Comparison of ENCODE assay signal across 16 cellular contexts in genomic region chr7:139092090-139092796, GRCh38. TPM values are rescaled to one million over a fixed set of nuclear protein-coding genes. Genes with fewer than 3 reads are reported as not detected.
DNase-seq lines count a peak whose midpoint lies in the region; ATAC-seq, FAIRE-seq and TF ChIP-seq lines count a peak whose summit lies in the region.
"Had no signal": no experiment of that assay in that cellular context is flagged by ENCODE, and none has a peak within 500 bp of the region (broad histone marks: within the 10 kb centered on the region; RNA-seq: fewer than 3 reads in every experiment).

No MANE protein-coding gene starts in this region.

- H2BK120ac ChIP-seq in neuronal stem cell (ENCODE audit: low read depth, low read length): no peak overlapping the region

- peak; percentile 26 to 61 for DNase-seq in Caco-2
- DNase-seq in amniotic epithelial cell (ENCODE audit: low read depth): peak; percentile 10
- DNase-seq in neuronal stem cell (ENCODE audit: low spot score): no peak
- DNase-seq in HepG2 (ENCODE audit: low spot score): no peak
- no peak for DNase-seq in GM10266 (ENCODE audit: extremely low spot score)
- no peak for DNase-seq in AML-193 (lab: John Stamatoyannopoulos, UW)
- DNase-seq: anterior cingulate cortex; cortex of kidney; left colon; NCI-H187; NCI-H69; stimulated activated CD4-positive, alpha-beta T cell treated with anti-CD3 and anti-CD28 coated beads, Interleukin-2, amount 100 ng/mL, for 24 hours had no signal

- no peak overlapping the region for H2BK12ac ChIP-seq in neuronal stem cell (ENCODE audit: low read length)

- H3K27me3 ChIP-seq in Caco-2 (replicated peaks; ENCODE audit: control insufficient read depth, insufficient read depth, low read length) (no peaks in the 10 kb centered on the region), HUES64 (ENCODE audit: insufficient read depth, low read length) (no peaks in the 10 kb centered on the region), neuronal stem cell (ENCODE audit: control insufficient read depth in 3 of 3, insufficient read depth in 3 of 3, low read depth in 1 of 3, low read length in 3 of 3) (no peaks in the 10 kb centered on the region), HepG2 (ENCODE audit: control insufficient read depth in 1 of 2, insufficient read depth in 2 of 2, low read length in 2 of 2) (no peaks in the 10 kb centered on the region)
- H3K27me3 ChIP-seq: esophagus muscularis mucosa, right atrium auricular region had no signal

- POLR2A ChIA-PET in Caco-2 (lab: Charles Lee): no interaction called here
- POLR2A ChIA-PET in HepG2 (lab: Yijun Ruan, JAX): no interaction called here

- H3K27ac Mint-ChIP-seq in Caco-2 (ENCODE audit: unreplicated experiment): peak overlapping the region; percentile 84

- ATAC-seq in HepG2: no peak
- ATAC-seq: HCT116, left colon had no signal

- FAIRE-seq in HepG2 (lab: Jason Lieb, UNC): no peak

- H2AFZ ChIP-seq in neuronal stem cell (ENCODE audit: low read length) (no peak overlapping the region), HepG2 (ENCODE audit: low read length) (no peak overlapping the region)

- no peaks in the 10 kb centered on the region for H3K79me1 ChIP-seq in neuronal stem cell (ENCODE audit: low read depth, low read length)

- TF ChIP-seq CTCF in Caco-2 (IDR thresholded peaks at IDR 0.05; ENCODE audit: insufficient read depth in 1 of 2, low read depth in 1 of 2, low read length in 1 of 2, severe bottlenecking in 1 of 2, unreplicated experiment in 1 of 2): no peak
- TF ChIP-seq CTCF in HepG2 (CRISPR knock-in tag; IDR thresholded peaks at IDR 0.05): no peak
- no peak for TF ChIP-seq CTCF in GM10266 (IDR thresholded peaks at IDR 0.05; ENCODE audit: control insufficient read depth, insufficient read depth, low read depth, missing control alignments)

- no peak overlapping the region for H3K4ac ChIP-seq in neuronal stem cell (ENCODE audit: low read length)

- no peaks in the 10 kb centered on the region for H3K27me3 Mint-ChIP-seq in Caco-2 (ENCODE audit: insufficient read depth, unreplicated experiment)

- WGBS in HUES64: 73% methylated on average over 9 of the region's 9 CpGs
- no CpG with 5 or more reads among the region's 9 CpGs for WGBS in neuronal stem cell (ENCODE audit: extremely low coverage in 2 of 2, insufficient read length in 2 of 2, insufficient replicate concordance in 1 of 2), 2 donors
- 96% methylated on average over 9 of the region's 9 CpGs for WGBS in HepG2 (ENCODE audit: low lambda C conversion rate)

- peak overlapping the region; percentile 55 for H2BK5ac ChIP-seq in neuronal stem cell (ENCODE audit: low read length)

- BruUV-seq in Caco-2 (replicated peaks; lab: Mats Ljungman, UMichigan) (no TSS peak), HepG2 (replicated peaks; lab: Mats Ljungman, UMichigan) (no TSS peak)

- intact Hi-C loops in Caco-2 (cut with micrococcal nuclease; ENCODE audit: unreplicated experiment): loop anchor here (5.0 kb wide), 1 partner anchor 250 kb away; the partner anchor contains the start of gene FMC1
- intact Hi-C loops in HepG2 (cut with micrococcal nuclease; ENCODE audit: unreplicated experiment): no loop called here

- H3K4me3 ChIP-seq in Caco-2 (ENCODE audit: low read depth, low read length) (no peak overlapping the region), HUES64 (ENCODE audit: low read length) (no peak overlapping the region), neuronal stem cell (ENCODE audit: low read length in 2 of 2) (no peak overlapping the region), HepG2 (replicated peaks in 1 of 3; ENCODE audit: insufficient read depth in 1 of 3, low read depth in 2 of 3, low read length in 3 of 3) (no peak overlapping the region)
- H3K4me3 ChIP-seq: esophagus muscularis mucosa, right atrium auricular region had no signal

- TF ChIP-seq EP300 in HepG2 (IDR thresholded peaks at IDR 0.05; ENCODE audit: low read depth in 2 of 2, low read length in 2 of 2): no peak
- no peak for TF ChIP-seq EP300 in HepG2 (CRISPR knock-in tag; IDR thresholded peaks at IDR 0.05; ENCODE audit: borderline replicate concordance)

- peaks cover 4% of the 10 kb centered on the region for H3K9me3 Mint-ChIP-seq in Caco-2 (ENCODE audit: unreplicated experiment)

- H4K91ac ChIP-seq in neuronal stem cell (ENCODE audit: low read depth, low read length, poor library complexity): no peak overlapping the region

- no peak overlapping the region for H2BK15ac ChIP-seq in neuronal stem cell (ENCODE audit: low read length)

- in situ Hi-C loops in HepG2 (cut with HindIII; ENCODE audit: extremely low pct_ligation_motif_present, low pct_unique_long_range_greater_than_20kb): no loop called here

- peak overlapping the region; percentile 29 for H3K4me3 Mint-ChIP-seq in Caco-2 (ENCODE audit: unreplicated experiment)

- H3K14ac ChIP-seq in neuronal stem cell (ENCODE audit: low read length): no peak overlapping the region

- H3K18ac ChIP-seq in neuronal stem cell (ENCODE audit: low read length): no peak overlapping the region

- no peaks in the 10 kb centered on the region for H3K9me3 ChIP-seq in Caco-2
- H3K9me3 ChIP-seq in HUES64 (ENCODE audit: insufficient read depth, low read depth, low read length): no peaks in the 10 kb centered on the region
- peaks cover 0 to 11% of the 10 kb centered on the region in 2 donors for H3K9me3 ChIP-seq in neuronal stem cell (replicated peaks in 1 of 2; ENCODE audit: control insufficient read depth in 2 of 2, insufficient read depth in 1 of 2, low read depth in 1 of 2, low read length in 2 of 2)
- no peaks in the 10 kb centered on the region for H3K9me3 ChIP-seq in HepG2 (ENCODE audit: low read length)
- H3K9me3 ChIP-seq: esophagus muscularis mucosa, right atrium auricular region had no signal

- H3K36me3 Mint-ChIP-seq in Caco-2 (ENCODE audit: insufficient read depth, unreplicated experiment): peaks cover 25% of the 10 kb centered on the region

- CTCF ChIA-PET in Caco-2 (lab: Charles Lee) (interaction anchor here (0.8 kb wide), 1 partner anchor 18 kb away, joined by 3 read pairs; no protein-coding TSS in a partner anchor), HepG2 (lab: Yijun Ruan, JAX; ENCODE audit: low intra/inter-chr PET ratio, low total read pairs) (no interaction called here)

- peaks cover 27% of the 10 kb centered on the region for H3K4me1 Mint-ChIP-seq in Caco-2 (ENCODE audit: low read depth, unreplicated experiment)

- H2AK5ac ChIP-seq in neuronal stem cell (ENCODE audit: low read depth, low read length): no peak overlapping the region

- TF ChIP-seq POLR2A in HepG2 (IDR thresholded peaks at IDR 0.05; ENCODE audit: insufficient read depth in 1 of 2, low read depth in 2 of 2, low read length in 2 of 2): no peak

- TF ChIP-seq RAD21 in HepG2 (CRISPR knock-in tag; IDR thresholded peaks at IDR 0.05): no peak

- H3K4me1 ChIP-seq in Caco-2: peaks cover 20% of the 10 kb centered on the region
- H3K4me1 ChIP-seq in HUES64 (ENCODE audit: insufficient read depth, low read length): peaks cover 31% of the 10 kb centered on the region
- peaks cover 0 to 9% of the 10 kb centered on the region in 2 donors for H3K4me1 ChIP-seq in neuronal stem cell (ENCODE audit: control insufficient read depth in 2 of 2, insufficient read depth in 1 of 2, low read depth in 1 of 2, low read length in 2 of 2)
- H3K4me1 ChIP-seq in HepG2 (ENCODE audit: insufficient read depth, low read length): peaks cover 18% of the 10 kb centered on the region

- H3K4me2 ChIP-seq in neuronal stem cell (ENCODE audit: insufficient read depth, low read length, poor library complexity, severe bottlenecking) (no peak overlapping the region), HepG2 (ENCODE audit: low read depth, low read length) (no peak overlapping the region)

- H3K79me2 ChIP-seq in HepG2 (ENCODE audit: insufficient read depth, low read length): peaks cover 30% of the 10 kb centered on the region

- H3K27ac ChIP-seq in HUES64 (ENCODE audit: low read depth, low read length) (peak overlapping the region; percentile 63; the same call in 1 of the 2 replicates), neuronal stem cell (replicated peaks; ENCODE audit: low read length) (no peak overlapping the region), HepG2 (ENCODE audit: extremely low read length, insufficient read depth, low read length) (no peak overlapping the region)
- H3K27ac ChIP-seq: esophagus muscularis mucosa, right atrium auricular region had no signal

- H3K23ac ChIP-seq in neuronal stem cell (ENCODE audit: low read depth, low read length, poor library complexity): no peak overlapping the region

- no peak overlapping the region for H3K9ac ChIP-seq in HUES64 (ENCODE audit: low read depth, low read length)
- no peak overlapping the region for H3K9ac ChIP-seq in neuronal stem cell (ENCODE audit: low read depth, low read length, poor library complexity)
- no peak overlapping the region for H3K9ac ChIP-seq in HepG2 (ENCODE audit: insufficient read depth, low read depth, low read length)

- H4K8ac ChIP-seq in neuronal stem cell (ENCODE audit: low read depth, low read length): no peak overlapping the region

- 0 out of 2 replicates have a peak, but pooled peaks cover 5% of the 10 kb centered on the region for H4K20me1 ChIP-seq in HepG2 (ENCODE audit: insufficient read depth, low read length)

- H3K36me3 ChIP-seq in Caco-2 (ENCODE audit: control insufficient read depth, insufficient read depth, low read length) (no peaks in the 10 kb centered on the region), HUES64 (ENCODE audit: insufficient read depth, low read length) (peaks cover 19% of the 10 kb centered on the region), neuronal stem cell (replicated peaks in 1 of 2; ENCODE audit: control insufficient read depth in 2 of 2, insufficient read depth in 2 of 2, low read length in 2 of 2) (peaks cover 0 to 20% of the 10 kb centered on the region in 2 donors), HepG2 (replicated peaks in 1 of 2; ENCODE audit: control insufficient read depth in 1 of 2, insufficient read depth in 2 of 2, low read length in 2 of 2) (peaks cover 2 to 24% of the 10 kb centered on the region in 2 experiments; a peak in 3 of 5 replicates)

RNA-seq across cellular contexts. Expression of gene ZC3HAV1, which starts 17.3 kb away (rescaled TPM):
- total RNA-seq in Caco-2 (2022) (30.8 and 30.9 TPM in 2 replicates), HepG2 (2016; rRNA removed; fragmentation: Illumina TruSeq; extraction: Trizol) (23.7 and 33.5 TPM in 2 replicates)
- 21.2 TPM for polyA plus RNA-seq in HUES64 (2013, experiment 1 of 2)
- 19.1 TPM for polyA plus RNA-seq in HUES64 (2013, experiment 2 of 2)
- polyA plus RNA-seq in neuronal stem cell (2013, experiment 1 of 2): 4.9 TPM
- polyA plus RNA-seq in neuronal stem cell (2013, experiment 2 of 2): 5.3 TPM
- total RNA-seq in HepG2 (2016; cell fraction: cytosol; rRNA removed; fragmentation: Illumina TruSeq; extraction: Trizol; ENCODE audit: low read depth): 3.5 and 4.3 TPM in 2 replicates
- 22.9 and 29.8 TPM in 2 replicates for total RNA-seq in HepG2 (2016; cell fraction: insoluble cytoplasmic fraction; rRNA removed; fragmentation: Illumina TruSeq; extraction: Trizol)
- 9.5 and 10.0 TPM in 2 replicates for total RNA-seq in HepG2 (2016; cell fraction: membrane; rRNA removed; fragmentation: Illumina TruSeq; extraction: Trizol)
- total RNA-seq in HepG2 (2016; cell fraction: nucleus; rRNA removed; fragmentation: Illumina TruSeq; extraction: Trizol): 19.8 and 20.1 TPM in 2 replicates
- polyA plus RNA-seq in HepG2 (2011; rRNA removed): 12.7 and 13.7 TPM in 2 replicates
- 6.8 and 12.0 TPM in 2 replicates for polyA plus RNA-seq in HepG2 (2011; cell fraction: cytosol; rRNA removed)
- 5.7 and 7.7 TPM in 2 replicates for polyA plus RNA-seq in HepG2 (2011; cell fraction: nucleus; rRNA removed)
- 9.0 and 9.1 TPM in 2 replicates for polyA plus RNA-seq in HepG2 (2012)
- polyA plus RNA-seq in HepG2 (2016; cell fraction: cytosol; fragmentation: Illumina TruSeq; extraction: Trizol; ENCODE audit: low read depth): 0.80 and 0.85 TPM in 2 replicates
- 25.7 and 27.7 TPM in 2 replicates for polyA plus RNA-seq in HepG2 (2016; cell fraction: insoluble cytoplasmic fraction; fragmentation: Illumina TruSeq; extraction: Trizol; ENCODE audit: low read depth)
- 2.5 and 2.7 TPM in 2 replicates for polyA plus RNA-seq in HepG2 (2016; cell fraction: membrane; fragmentation: Illumina TruSeq; extraction: Trizol; ENCODE audit: low read depth)
- polyA plus RNA-seq in HepG2 (2016; cell fraction: nucleus; fragmentation: Illumina TruSeq; extraction: Trizol; ENCODE audit: insufficient read depth, low read depth): 17.5 and 18.1 TPM in 2 replicates
- polyA minus RNA-seq in HepG2 (2011; rRNA and poly(A)+ RNA removed; ENCODE audit: low replicate concordance): 30.1 and 55.4 TPM in 2 replicates
- polyA minus RNA-seq in HepG2 (2011; cell fraction: cytosol; rRNA and poly(A)+ RNA removed): 18.6 and 25.6 TPM in 2 replicates
- polyA minus RNA-seq in HepG2 (2011; cell fraction: nucleus; rRNA and poly(A)+ RNA removed): 17.3 and 24.6 TPM in 2 replicates

RNA-seq across cellular contexts. Expression of gene ZC3HAV1L, which starts 56.4 kb away (rescaled TPM):
- total RNA-seq in Caco-2 (2022): 22.1 and 24.6 TPM in 2 replicates
- 2.9 TPM for polyA plus RNA-seq in HUES64 (2013, experiment 1 of 2)
- 3.3 TPM for polyA plus RNA-seq in HUES64 (2013, experiment 2 of 2)
- polyA plus RNA-seq in neuronal stem cell (2013, experiment 1 of 2): 5.1 TPM
- polyA plus RNA-seq in neuronal stem cell (2013, experiment 2 of 2): 5.3 TPM
- 8.4 and 11.5 TPM in 2 replicates for total RNA-seq in HepG2 (2016; rRNA removed; fragmentation: Illumina TruSeq; extraction: Trizol)
- 0.61 and 0.79 TPM in 2 replicates for total RNA-seq in HepG2 (2016; cell fraction: cytosol; rRNA removed; fragmentation: Illumina TruSeq; extraction: Trizol; ENCODE audit: low read depth)
- total RNA-seq in HepG2 (2016; cell fraction: insoluble cytoplasmic fraction; rRNA removed; fragmentation: Illumina TruSeq; extraction: Trizol): 9.5 and 10.9 TPM in 2 replicates
- total RNA-seq in HepG2 (2016; cell fraction: membrane; rRNA removed; fragmentation: Illumina TruSeq; extraction: Trizol): 3.9 and 4.7 TPM in 2 replicates
- total RNA-seq in HepG2 (2016; cell fraction: nucleus; rRNA removed; fragmentation: Illumina TruSeq; extraction: Trizol): 6.5 and 8.2 TPM in 2 replicates
- 10.5 and 11.1 TPM in 2 replicates for polyA plus RNA-seq in HepG2 (2011; rRNA removed)
- polyA plus RNA-seq in HepG2 (2011; cell fraction: cytosol; rRNA removed): 9.0 and 9.4 TPM in 2 replicates
- 12.6 and 15.0 TPM in 2 replicates for polyA plus RNA-seq in HepG2 (2011; cell fraction: nucleus; rRNA removed)
- 3.6 and 4.2 TPM in 2 replicates for polyA plus RNA-seq in HepG2 (2012)
- 0.07 TPM in 1 of 2 replicates, not detected in the other for polyA plus RNA-seq in HepG2 (2016; cell fraction: cytosol; fragmentation: Illumina TruSeq; extraction: Trizol; ENCODE audit: low read depth)
- polyA plus RNA-seq in HepG2 (2016; cell fraction: insoluble cytoplasmic fraction; fragmentation: Illumina TruSeq; extraction: Trizol; ENCODE audit: low read depth): 4.0 and 4.1 TPM in 2 replicates
- polyA plus RNA-seq in HepG2 (2016; cell fraction: membrane; fragmentation: Illumina TruSeq; extraction: Trizol; ENCODE audit: low read depth): 0.38 TPM in 1 of 2 replicates, not detected in the other
- polyA plus RNA-seq in HepG2 (2016; cell fraction: nucleus; fragmentation: Illumina TruSeq; extraction: Trizol; ENCODE audit: insufficient read depth, low read depth): 4.1 and 4.5 TPM in 2 replicates
- 6.5 and 23.7 TPM in 2 replicates for polyA minus RNA-seq in HepG2 (2011; rRNA and poly(A)+ RNA removed; ENCODE audit: low replicate concordance)
- polyA minus RNA-seq in HepG2 (2011; cell fraction: cytosol; rRNA and poly(A)+ RNA removed): 24.9 and 27.7 TPM in 2 replicates
- 11.1 and 12.1 TPM in 2 replicates for polyA minus RNA-seq in HepG2 (2011; cell fraction: nucleus; rRNA and poly(A)+ RNA removed)

Comparison
In these comparisons a context has a peak if more than half of its experiments do, and no peak if none do; other contexts are left out.
1. DNase-seq: peak in Caco-2 (2 of 2) and amniotic epithelial cell (single experiment); none in neuronal stem cell (single experiment), HepG2 (single experiment), GM10266 (single experiment) and AML-193 (0 of 2).